Comparison of ENCODE assay signal across 8 cellular contexts in the genomic region with DNA sequence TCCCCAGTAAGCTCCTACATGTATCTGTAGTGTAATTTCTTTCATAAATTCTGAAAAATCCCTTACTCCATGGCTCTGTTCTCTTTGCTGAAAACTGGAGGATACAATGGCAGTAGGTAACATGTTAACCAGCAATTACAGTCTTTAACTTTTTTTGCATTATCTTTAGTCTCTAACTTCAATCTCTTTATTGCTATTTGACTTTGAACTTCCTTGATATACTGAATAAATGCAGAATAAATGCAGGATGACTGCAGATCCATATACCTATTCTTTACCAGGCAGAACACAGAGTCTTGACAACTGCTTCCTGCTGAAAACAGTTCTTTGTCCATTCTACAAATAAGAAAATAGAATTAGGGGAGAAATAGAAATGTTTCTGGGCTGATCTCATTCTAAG.
"Had no signal": no experiment of that assay in that cellular context is flagged by ENCODE, and none has a peak within 500 bp of the region (broad histone marks: within the 10 kb centered on the region; RNA-seq: fewer than 3 reads in every experiment).

No MANE protein-coding gene starts in this region.

- H2AFZ ChIP-seq: GM23248 had no signal

- DNase-seq: GM23248, GOT3, H7, HCEC 1CT, IMR-90, KBM-7 had no signal

- FAIRE-seq: HTR-8/SVneo had no signal

- H3K4me3 ChIP-seq: GM23248 had no signal

- H3K4me2 ChIP-seq: KMS-11 had no signal

- H3K27ac ChIP-seq: GM23248, KMS-11 had no signal

- H3K9ac ChIP-seq: GM23248, KMS-11 had no signal
